ENCODE assay signal across 8 cellular contexts in genomic region chr19:49441210-49441959, GRCh38. TPM values are rescaled to one million over a fixed set of nuclear protein-coding genes. Genes with fewer than 3 reads are reported as not detected.
DNase-seq lines count a peak whose midpoint lies in the region; ATAC-seq, FAIRE-seq and TF ChIP-seq lines count a peak whose summit lies in the region.

Gene SLC17A7, minus strand, starts transcription at chr19:49441527. Its CDS starts 148 bp downstream, at chr19:49441379.

- H3K9me3 ChIP-seq in adipocyte (ENCODE audit: control insufficient read depth, low read length) (no peaks in the 10 kb centered on the region), kidney (ENCODE audit: control insufficient read depth in 1 of 2, low read length in 2 of 2) (no peaks in the 10 kb centered on the region), thoracic aorta (no peaks in the 10 kb centered on the region)

- no peak for ATAC-seq in thoracic aorta (ENCODE audit: insufficient number of reproducible peaks, low FRiP score, low read depth)
- no peak for ATAC-seq in HG02852 (IDR thresholded peaks at IDR 0.05; ENCODE audit: unreplicated experiment)
- no peak for ATAC-seq in HG03378 (IDR thresholded peaks at IDR 0.05; ENCODE audit: unreplicated experiment)

- TF ChIP-seq CTCF in GM12865 (IDR thresholded peaks at IDR 0.05; ENCODE audit: insufficient read depth, low read depth, low read length, missing control alignments) (no peak), kidney (IDR thresholded peaks at IDR 0.05; ENCODE audit: borderline replicate concordance, extremely low read depth, insufficient read depth) (no peak), thoracic aorta (IDR thresholded peaks at IDR 0.05) (no peak)

- DNase-seq in GM12865 (ENCODE audit: low read depth) (peak; percentile 34), NCI-H748 (lab: John Stamatoyannopoulos, UW; ENCODE audit: unreplicated experiment) (peak; percentile 77), adipocyte (ENCODE audit: low read depth) (peak; percentile 48), kidney (peak; percentile 84), thoracic aorta (ENCODE audit: low spot score) (no peak), head of caudate nucleus (no peak)

- H3K27ac ChIP-seq in kidney (ENCODE audit: low read depth in 2 of 2, low read length in 2 of 2) (no peak within 1 kb of the TSS), thoracic aorta (no peak within 1 kb of the TSS)

- peaks cover 4% of the 10 kb centered on the region for H3K4me1 ChIP-seq in adipocyte (ENCODE audit: control insufficient read depth, insufficient read depth, low read length)
- H3K4me1 ChIP-seq in kidney (ENCODE audit: control insufficient read depth in 1 of 2, insufficient read depth in 1 of 2, low read depth in 1 of 2, low read length in 2 of 2), result peaks cover 0 to 2% of the 10 kb centered on the region in 2 donors
- peaks cover 8 to 9% of the 10 kb centered on the region in 2 donors for H3K4me1 ChIP-seq in thoracic aorta (ENCODE audit: control insufficient read depth in 1 of 2, low read depth in 2 of 2)

- intact Hi-C loops in kidney (cut with DNase I), result loop anchor here (10.0 kb wide), 1 partner anchor 47 kb away; no protein-coding TSS in a partner anchor
- intact Hi-C loops in head of caudate nucleus (cut with DNase I), result loop anchor here (5.0 to 10.0 kb wide), 2 partner anchors 49 to 217 kb away; no protein-coding TSS in a partner anchor

- H3K4me3 ChIP-seq in GM12865 (ENCODE audit: low read depth, low read length) (no peak within 1 kb of the TSS; the same call in 1 of the 2 replicates), adipocyte (ENCODE audit: low read length) (peak within 1 kb of the TSS; percentile 54), kidney (ENCODE audit: low read length in 2 of 2) (no peak within 1 kb of the TSS), thoracic aorta (peak within 1 kb of the TSS; percentile 94)

- H3K36me3 ChIP-seq in adipocyte (ENCODE audit: control insufficient read depth, insufficient read depth, low read length, severe bottlenecking) (no peaks in the 10 kb centered on the region), kidney (ENCODE audit: control insufficient read depth in 1 of 2, insufficient read depth in 2 of 2, low read length in 2 of 2) (no peaks in the 10 kb centered on the region), thoracic aorta (no peaks in the 10 kb centered on the region)

- no peak for FAIRE-seq in kidney (lab: Jason Lieb, UNC)

- H3K9ac ChIP-seq in adipocyte (ENCODE audit: low read length), result no peak within 1 kb of the TSS
- H3K9ac ChIP-seq in kidney (ENCODE audit: low read length in 2 of 2), result no peak within 1 kb of the TSS

- H3K27me3 ChIP-seq in adipocyte (replicated peaks; ENCODE audit: control insufficient read depth, insufficient read depth, low read length) (peaks cover 51% of the 10 kb centered on the region), thoracic aorta (replicated peaks; ENCODE audit: insufficient read depth) (no peaks in the 10 kb centered on the region)

RNA-seq across cellular contexts. Expression of gene SLC17A7, which starts in this region (rescaled TPM):
- total RNA-seq in kidney (1.4 TPM), thoracic aorta (1 to 10 TPM in 1 of 2 donors, under 1 TPM in 1; 0.54 to 2.8 TPM)
- polyA plus RNA-seq in kidney (ENCODE audit: insufficient read depth, low read depth, low replicate concordance), result 0.45 TPM

Comparison
In these comparisons a context has a peak if more than half of its experiments do, and no peak if none do; other contexts are left out.
1. DNase-seq: peak in GM12865 (single experiment), NCI-H748 (single experiment), adipocyte (single experiment) and kidney (single experiment); none in thoracic aorta (single experiment) and head of caudate nucleus (0 of 42).
2. H3K4me3 ChIP-seq: peak in adipocyte (single experiment) and thoracic aorta (single experiment); none in GM12865 (single experiment) and kidney (0 of 2).